ENCODE assay signal across 8 cellular contexts in genomic region chr11:100719809-100720221, GRCh38. TPM values are rescaled to one million over a fixed set of nuclear protein-coding genes. Genes with fewer than 3 reads are reported as not detected.
DNase-seq lines count a peak whose midpoint lies in the region; ATAC-seq lines count a peak whose summit lies in the region.

No MANE protein-coding gene starts in this region.

- DNase-seq in COR-L47 (lab: John Stamatoyannopoulos, UW): peak; percentile 78
- DNase-seq in NCI-H446 (lab: John Stamatoyannopoulos, UW): peak; percentile 84 to 92
- DNase-seq in medulla oblongata (ENCODE audit: extremely low spot score): peak; percentile 50
- no peak for DNase-seq in stimulated activated CD4-positive, alpha-beta T cell treated with anti-CD3 and anti-CD28 coated beads, Interleukin-15, amount 100 ng/mL, for 24 hours
- DNase-seq in effector CD8-positive, alpha-beta T cell (lab: John Stamatoyannopoulos, UW): no peak
- DNase-seq in SKM-1 treated with dmso at 0.1 percent for 144 hours (lab: John Stamatoyannopoulos, UW; ENCODE audit: unreplicated experiment): no peak

- H3K4me1 ChIP-seq in ectodermal cell (ENCODE audit: control insufficient read depth, insufficient read depth, low read length): peaks cover 8% of the 10 kb centered on the region

- no peaks in the 10 kb centered on the region for H3K27me3 ChIP-seq in ectodermal cell (ENCODE audit: control insufficient read depth, insufficient read depth, low read length, poor library complexity, severe bottlenecking)

- H3K27ac ChIP-seq in ectodermal cell (ENCODE audit: insufficient read depth, low read depth, low read length, poor library complexity, severe bottlenecking): peak overlapping the region; percentile 17

- no peaks in the 10 kb centered on the region for H3K9me3 ChIP-seq in ectodermal cell (ENCODE audit: control insufficient read depth, low read length)

- H3K4me3 ChIP-seq in ectodermal cell (ENCODE audit: insufficient read depth, low read depth, low read length): no peak overlapping the region

- no peaks in the 10 kb centered on the region for H3K36me3 ChIP-seq in ectodermal cell (ENCODE audit: control insufficient read depth, insufficient read depth, low read length)

- ATAC-seq in HG02571 (IDR thresholded peaks at IDR 0.05; ENCODE audit: unreplicated experiment): no peak

- 40 to 52% methylated on average over 3 of the region's 3 CpGs for WGBS in ectodermal cell, 2 experiments

RNA-seq across cellular contexts. Expression of gene ARHGAP42, which starts 32.7 kb away (rescaled TPM):
- 13.2 TPM for polyA plus RNA-seq in ectodermal cell (2013, experiment 1 of 4)
- polyA plus RNA-seq in ectodermal cell (2013, experiment 2 of 4): 15.1 TPM
- 12.8 TPM for polyA plus RNA-seq in ectodermal cell (2013, experiment 3 of 4)
- 14.2 TPM for polyA plus RNA-seq in ectodermal cell (2013, experiment 4 of 4)

Comparison
In these comparisons a context has a peak if more than half of its experiments do, and no peak if none do; other contexts are left out.
1. DNase-seq: peak in COR-L47 (single experiment), NCI-H446 (2 of 2) and medulla oblongata (single experiment); none in stimulated activated CD4-positive, alpha-beta T cell treated with anti-CD3 and anti-CD28 coated beads, Interleukin-15, amount 100 ng/mL, for 24 hours (single experiment), effector CD8-positive, alpha-beta T cell (single experiment) and SKM-1 treated with dmso at 0.1 percent for 144 hours (single experiment).